In genomic region chr11:61967177-61967923, GRCh38 we compare ENCODE assay signal across 8 cellular contexts. TPM values are rescaled to one million over a fixed set of nuclear protein-coding genes. Genes with fewer than 3 reads are reported as not detected.
A peak's percentile ranks its signal among the peaks of the same experiment; 100 is the strongest.
DNase-seq lines count a peak whose midpoint lies in the region; ATAC-seq and TF ChIP-seq lines count a peak whose summit lies in the region.

Gene FTH1 (minus strand): TSS chr11:61967634. CDS start chr11:61967425, 209 bp downstream.

- peak within 1 kb of the TSS; percentile 93 for H3K4me3 Mint-ChIP-seq in activated B cell treated with CpG ODN at 0.5 μM for 24 hours

- intact Hi-C loops in activated B cell treated with CpG ODN at 0.5 μM for 24 hours (cut with micrococcal nuclease) = loop anchor here (1.0 to 5.0 kb wide), 7 partner anchors 13 to 610 kb away; partner anchors contain the start of genes FEN1 and TMEM258

- H3K27ac Mint-ChIP-seq in activated B cell treated with CpG ODN at 0.5 μM for 24 hours = peak within 1 kb of the TSS; percentile 97

- no peak for TF ChIP-seq CTCF in activated B cell treated with CpG ODN at 0.5 μM for 24 hours (IDR thresholded peaks at IDR 0.05)
- TF ChIP-seq CTCF in cardiac fibroblast (IDR thresholded peaks at IDR 0.05; ENCODE audit: low read depth, low read length) = no peak

- H3K9me3 Mint-ChIP-seq in activated B cell treated with CpG ODN at 0.5 μM for 24 hours = no peaks in the 10 kb centered on the region

- H3K4me1 Mint-ChIP-seq in activated B cell treated with CpG ODN at 0.5 μM for 24 hours = peaks cover 72% of the 10 kb centered on the region

- POLR2A ChIA-PET in activated B cell treated with CpG ODN at 0.5 μM for 24 hours (lab: Charles Lee) = interaction anchor here (0.6 to 4.8 kb wide), 47 partner anchors 9 to 1512 kb away, joined by 3 to 45 read pairs (median 5); partner anchors contain the start of genes C11orf98, CD5, CSKMT and FADS1

- ATAC-seq in GM18861 (IDR thresholded peaks at IDR 0.05; ENCODE audit: unreplicated experiment) = peak; percentile 40
- peak; percentile 49 for ATAC-seq in HG03103 (IDR thresholded peaks at IDR 0.05; ENCODE audit: low read depth, unreplicated experiment)
- ATAC-seq in activated B cell treated with CpG ODN at 0.5 μM for 24 hours (ENCODE audit: low read depth) = peak; percentile 63

- CTCF ChIA-PET in activated B cell treated with CpG ODN at 0.5 μM for 24 hours (lab: Charles Lee) = interaction anchor here (0.9 to 2.8 kb wide), 5 partner anchors 9 to 114 kb away, joined by 3 to 16 read pairs (median 14); no protein-coding TSS in a partner anchor

- DNase-seq in A172 (ENCODE audit: low spot score) (peak; percentile 84), NCI-H2196 (lab: John Stamatoyannopoulos, UW; ENCODE audit: unreplicated experiment) (peak; percentile 92), activated B cell treated with CpG ODN at 0.5 μM for 24 hours (peak; percentile 93), cardiac fibroblast (ENCODE audit: low read depth in 2 of 2) (peak; percentile 93 to 97), inferior parietal cortex (ENCODE audit: extremely low spot score) (peak; percentile 90)
- peak; percentile 72 to 80 for DNase-seq in stimulated activated CD4-positive, alpha-beta T cell treated with anti-CD3 and anti-CD28 coated beads, Interleukin-12 subunit alpha, Interleukin-12 subunit beta, amount 100 ng/mL, for 24 hours (ENCODE audit: low read depth in 2 of 2)

- H3K4me3 ChIP-seq in cardiac fibroblast (replicated peaks in 1 of 2; ENCODE audit: low read depth in 2 of 2, low read length in 2 of 2) = peak within 1 kb of the TSS; percentile 85 to 98

- H3K27me3 Mint-ChIP-seq in activated B cell treated with CpG ODN at 0.5 μM for 24 hours = no peaks in the 10 kb centered on the region

- H3K36me3 Mint-ChIP-seq in activated B cell treated with CpG ODN at 0.5 μM for 24 hours (ENCODE audit: low read depth) = peaks cover 46% of the 10 kb centered on the region

RNA-seq across cellular contexts. Expression of gene FTH1, which starts in this region (rescaled TPM):
- total RNA-seq in A172 (2014; rRNA removed; shearing (Covaris generic)) = 511 and 651 TPM in 2 replicates
- total RNA-seq in activated B cell treated with CpG ODN at 0.5 μM for 24 hours = 865 and 906 TPM in 2 replicates

Comparison
In these comparisons a context has a peak if more than half of its experiments do, and no peak if none do; other contexts are left out.
1. Peak in every context shown above with its lines: DNase-seq, ATAC-seq and H3K4me3 ChIP-seq.